In the genomic region with DNA sequence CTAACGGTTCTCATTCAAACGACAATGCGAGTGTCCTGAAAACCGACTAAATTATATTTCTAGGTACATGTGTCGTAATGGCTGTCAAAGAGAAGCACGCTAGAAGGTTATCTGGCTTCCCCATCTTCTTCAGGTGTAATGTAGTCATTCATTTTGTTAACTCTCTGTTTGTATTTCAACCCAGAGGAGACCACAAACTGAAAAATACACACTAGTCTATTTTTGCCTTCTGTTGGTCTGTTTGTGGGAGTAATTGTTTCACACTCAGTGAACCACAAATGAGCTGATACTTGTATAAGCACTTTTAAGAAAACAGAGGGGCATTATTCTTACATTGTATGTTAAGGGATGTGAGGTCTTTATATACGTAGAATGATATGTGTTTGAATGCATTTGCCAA, we compare ENCODE assay signal across 30 cellular contexts.
DNase-seq lines count a peak whose midpoint lies in the region; ATAC-seq and FAIRE-seq lines count a peak whose summit lies in the region.
"Had no signal": no experiment of that assay in that cellular context is flagged by ENCODE, and none has a peak within 500 bp of the region (broad histone marks: within the 10 kb centered on the region; RNA-seq: fewer than 3 reads in every experiment).

No MANE protein-coding gene starts in this region.

- CTCF ChIA-PET in activated CD8-positive, alpha-beta T cell treated with anti-CD3 and anti-CD28 coated beads, Interleukin-2, amount 10 ng/mL, durations not matched to agents 7 days and 5 days (lab: Charles Lee) = interaction anchor here (1.1 to 3.0 kb wide), 5 partner anchors 17 to 301 kb away, joined by 3 to 14 read pairs (median 6); no protein-coding TSS in a partner anchor

- WGBS in small intestine, 3 donors = 60 to 86% (median 75%) methylated on average over 7 of the region's 7 CpGs

- H3K4me3 Mint-ChIP-seq in activated naive CD8-positive, alpha-beta T cell treated with anti-CD3 and anti-CD28 coated beads, Interleukin-2, amount 50 U/mL, for 24 hours = no peak overlapping the region
- no peak overlapping the region for H3K4me3 Mint-ChIP-seq in activated naive CD8-positive, alpha-beta T cell treated with anti-CD3 and anti-CD28 coated beads for 36 hours
- no peak overlapping the region for H3K4me3 Mint-ChIP-seq in activated CD8-positive, alpha-beta T cell treated with anti-CD3 and anti-CD28 coated beads, Interleukin-2, amount 10 ng/mL, durations not matched to agents 7 days and 5 days
- H3K4me3 Mint-ChIP-seq: CD4-positive, CD25-positive, alpha-beta regulatory T cell; H9; IgD-negative memory B cell; stimulated activated naive CD8-positive, alpha-beta T cell treated with anti-CD3 and anti-CD28 coated beads, Interleukin-15, Interleukin-2, amounts not matched to agents 100 ng/mL and 50 ng/mL, for 24 hours had no signal

- H3K27me3 Mint-ChIP-seq in activated naive CD8-positive, alpha-beta T cell treated with anti-CD3 and anti-CD28 coated beads, Interleukin-2, amount 50 U/mL, for 24 hours = peaks cover 10% of the 10 kb centered on the region
- H3K27me3 Mint-ChIP-seq in activated naive CD8-positive, alpha-beta T cell treated with anti-CD3 and anti-CD28 coated beads for 36 hours = peaks cover 6% of the 10 kb centered on the region
- H3K27me3 Mint-ChIP-seq in activated CD8-positive, alpha-beta T cell treated with anti-CD3 and anti-CD28 coated beads, Interleukin-2, amount 10 ng/mL, durations not matched to agents 7 days and 5 days (ENCODE audit: low read depth) = peaks cover 3% of the 10 kb centered on the region
- H3K27me3 Mint-ChIP-seq: CD4-positive, CD25-positive, alpha-beta regulatory T cell had no signal

- no peak for ATAC-seq in activated naive CD8-positive, alpha-beta T cell treated with anti-CD3 and anti-CD28 coated beads, Interleukin-2, amount 50 U/mL, for 24 hours
- ATAC-seq in HG02885 (IDR thresholded peaks at IDR 0.05; ENCODE audit: poor library complexity, unreplicated experiment) (peak; percentile 55), GM21619 (IDR thresholded peaks at IDR 0.05; ENCODE audit: unreplicated experiment) (no peak)
- no peak for ATAC-seq in activated CD8-positive, alpha-beta T cell treated with anti-CD3 and anti-CD28 coated beads, Interleukin-2, amount 10 ng/mL, durations not matched to agents 7 days and 5 days
- ATAC-seq: lower lobe of right lung, PC-3 had no signal

- no peaks in the 10 kb centered on the region for H3K27me3 ChIP-seq in small intestine (ENCODE audit: control insufficient read depth in 2 of 2, insufficient read depth in 2 of 2, low read length in 2 of 2)
- H3K27me3 ChIP-seq: breast epithelium, hepatocyte, transverse colon had no signal

- peak overlapping the region; percentile 24 for H3K27ac Mint-ChIP-seq in activated naive CD8-positive, alpha-beta T cell treated with anti-CD3 and anti-CD28 coated beads, Interleukin-2, amount 50 U/mL, for 24 hours
- no peak overlapping the region for H3K27ac Mint-ChIP-seq in activated naive CD8-positive, alpha-beta T cell treated with anti-CD3 and anti-CD28 coated beads for 36 hours
- peak overlapping the region; percentile 65 for H3K27ac Mint-ChIP-seq in activated CD8-positive, alpha-beta T cell treated with anti-CD3 and anti-CD28 coated beads, Interleukin-2, amount 10 ng/mL, durations not matched to agents 7 days and 5 days
- H3K27ac Mint-ChIP-seq: CD4-positive, CD25-positive, alpha-beta regulatory T cell; H9; IgD-negative memory B cell; stimulated activated naive CD8-positive, alpha-beta T cell treated with anti-CD3 and anti-CD28 coated beads, Interleukin-15, Interleukin-2, amounts not matched to agents 100 ng/mL and 50 ng/mL, for 24 hours had no signal

- no peaks in the 10 kb centered on the region for H3K9me3 ChIP-seq in small intestine (ENCODE audit: control insufficient read depth, low read depth)
- H3K9me3 ChIP-seq: breast epithelium, lower lobe of right lung, transverse colon had no signal

- H3K4me1 ChIP-seq in small intestine (ENCODE audit: control insufficient read depth in 2 of 2, insufficient read depth in 1 of 2, low read depth in 1 of 2, low read length in 1 of 2) = no peaks in the 10 kb centered on the region
- H3K4me1 ChIP-seq: breast epithelium, lower lobe of right lung, transverse colon had no signal

- no peaks in the 10 kb centered on the region for H3K36me3 Mint-ChIP-seq in activated naive CD8-positive, alpha-beta T cell treated with anti-CD3 and anti-CD28 coated beads, Interleukin-2, amount 50 U/mL, for 24 hours (ENCODE audit: low read depth)
- H3K36me3 Mint-ChIP-seq in activated naive CD8-positive, alpha-beta T cell treated with anti-CD3 and anti-CD28 coated beads for 36 hours = peaks cover 2% of the 10 kb centered on the region
- peaks cover 10% of the 10 kb centered on the region for H3K36me3 Mint-ChIP-seq in activated CD8-positive, alpha-beta T cell treated with anti-CD3 and anti-CD28 coated beads, Interleukin-2, amount 10 ng/mL, durations not matched to agents 7 days and 5 days (ENCODE audit: low read depth)
- H3K36me3 Mint-ChIP-seq: CD4-positive, CD25-positive, alpha-beta regulatory T cell; IgD-negative memory B cell had no signal

- no peaks in the 10 kb centered on the region for H3K9me3 Mint-ChIP-seq in activated naive CD8-positive, alpha-beta T cell treated with anti-CD3 and anti-CD28 coated beads, Interleukin-2, amount 50 U/mL, for 24 hours
- no peaks in the 10 kb centered on the region for H3K9me3 Mint-ChIP-seq in activated naive CD8-positive, alpha-beta T cell treated with anti-CD3 and anti-CD28 coated beads for 36 hours
- H3K9me3 Mint-ChIP-seq in activated CD8-positive, alpha-beta T cell treated with anti-CD3 and anti-CD28 coated beads, Interleukin-2, amount 10 ng/mL, durations not matched to agents 7 days and 5 days (ENCODE audit: insufficient read depth) = peaks cover 3% of the 10 kb centered on the region
- H3K9me3 Mint-ChIP-seq: IgD-negative memory B cell; stimulated activated naive CD8-positive, alpha-beta T cell treated with anti-CD3 and anti-CD28 coated beads, Interleukin-15, Interleukin-2, amounts not matched to agents 100 ng/mL and 50 ng/mL, for 24 hours had no signal

- H3K36me3 ChIP-seq in small intestine (ENCODE audit: control insufficient read depth in 2 of 2, insufficient read depth in 2 of 2, low read length in 2 of 2) = no peaks in the 10 kb centered on the region
- H3K36me3 ChIP-seq: breast epithelium, lower lobe of right lung, transverse colon had no signal

- POLR2A ChIA-PET in activated CD8-positive, alpha-beta T cell treated with anti-CD3 and anti-CD28 coated beads, Interleukin-2, amount 10 ng/mL, durations not matched to agents 7 days and 5 days (lab: Charles Lee) = interaction anchor here (1.0 to 1.9 kb wide), 4 partner anchors 24 to 299 kb away, joined by 3 to 20 read pairs (median 3); no protein-coding TSS in a partner anchor

- H3K27ac ChIP-seq in small intestine (ENCODE audit: low read depth in 1 of 2, low read length in 1 of 2) = no peak overlapping the region
- H3K27ac ChIP-seq: breast epithelium, epithelial cell of prostate, hepatocyte, lower lobe of right lung, skin epidermis, transverse colon had no signal

- peaks cover 44% of the 10 kb centered on the region for H3K4me1 Mint-ChIP-seq in activated naive CD8-positive, alpha-beta T cell treated with anti-CD3 and anti-CD28 coated beads, Interleukin-2, amount 50 U/mL, for 24 hours
- H3K4me1 Mint-ChIP-seq in activated naive CD8-positive, alpha-beta T cell treated with anti-CD3 and anti-CD28 coated beads for 36 hours = peaks cover 6% of the 10 kb centered on the region
- H3K4me1 Mint-ChIP-seq in activated CD8-positive, alpha-beta T cell treated with anti-CD3 and anti-CD28 coated beads, Interleukin-2, amount 10 ng/mL, durations not matched to agents 7 days and 5 days (ENCODE audit: low read depth) = peaks cover 48% of the 10 kb centered on the region
- H3K4me1 Mint-ChIP-seq: H9, IgD-negative memory B cell had no signal

- no peak overlapping the region for H3K4me3 ChIP-seq in small intestine (ENCODE audit: low read depth in 1 of 2, low read length in 2 of 2)
- H3K4me3 ChIP-seq: breast epithelium, hepatocyte, lower lobe of right lung, skin epidermis, transverse colon had no signal

- no peak for FAIRE-seq in small intestine (lab: Jason Lieb, UNC)
- FAIRE-seq: islet of Langerhans had no signal

- DNase-seq in activated naive CD8-positive, alpha-beta T cell treated with anti-CD3 and anti-CD28 coated beads, Interleukin-2, amount 50 U/mL, for 24 hours = no peak
- no peak for DNase-seq in activated naive CD8-positive, alpha-beta T cell treated with anti-CD3 and anti-CD28 coated beads for 36 hours
- DNase-seq in activated CD8-positive, alpha-beta T cell treated with anti-CD3 and anti-CD28 coated beads, Interleukin-2, amount 10 ng/mL, durations not matched to agents 7 days and 5 days = no peak
- peak; percentile 10 for DNase-seq in small intestine
- no peak for DNase-seq in NOMO-1 treated with dmso at 0.1 percent for 144 hours (lab: John Stamatoyannopoulos, UW; ENCODE audit: unreplicated experiment)
- DNase-seq in SIG-M5 (lab: John Stamatoyannopoulos, UW) = no peak
- DNase-seq: activated CD4-positive, alpha-beta T cell treated with anti-CD3 and anti-CD28 coated beads, Interleukin-2, amount 50 U/mL, for 48 hours; dermis blood vessel endothelial cell; foreskin fibroblast; GF-D8; H9; lower lobe of right lung; NCI-H146; NCI-H2171 treated with DMSO at 0.1 percent for 48 hours; NCI-H69; nucleus accumbens; PC-3; SHP77; stimulated activated CD4-positive, alpha-beta T cell treated with anti-CD3 and anti-CD28 coated beads, Interleukin-2, amount 100 ng/mL, for 48 hours; transverse colon had no signal
